ENCODE assay signal across 22 cellular contexts in the genomic region with DNA sequence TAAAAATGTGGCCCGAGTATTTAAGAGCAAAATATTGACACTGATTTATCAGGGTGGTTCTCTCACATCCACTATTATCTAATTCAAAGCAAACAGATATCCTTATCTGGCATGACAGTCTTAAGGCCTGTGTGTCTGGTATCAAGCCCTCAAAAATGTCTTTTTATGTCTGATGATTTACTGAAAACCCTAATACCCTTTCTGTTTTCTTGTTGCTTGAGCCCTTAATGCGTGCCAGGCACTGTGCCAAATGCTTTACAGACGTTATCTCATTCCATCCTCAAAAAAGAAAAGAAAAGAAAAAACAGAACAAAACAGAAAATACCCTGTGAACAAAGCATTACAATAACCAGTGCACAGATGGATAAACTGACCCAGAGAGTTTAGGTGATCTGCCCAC. TPM values are rescaled to one million over a fixed set of nuclear protein-coding genes. Genes with fewer than 3 reads are reported as not detected.
"Had no signal": no experiment of that assay in that cellular context is flagged by ENCODE, and none has a peak within 500 bp of the region (broad histone marks: within the 10 kb centered on the region; RNA-seq: fewer than 3 reads in every experiment).

No MANE protein-coding gene starts in this region.

- DNase-seq: activated CD4-positive, alpha-beta T cell treated with anti-CD3 and anti-CD28 coated beads, Interleukin-2, amount 50 U/mL, for 1 hour; activated CD8-positive, alpha-beta memory T cell treated with anti-CD3 and anti-CD28 coated beads, Interleukin-2, amount 50 U/mL, for 4 hours; activated effector memory CD4-positive, alpha-beta T cell treated with Interleukin-2 at 50 U/mL for 16 hours; activated naive CD4-positive, alpha-beta T cell treated with anti-CD3 and anti-CD28 coated beads, Interleukin-2, amount 50 U/mL, for 16 hours; activated T-cell treated with anti-CD3 and anti-CD28 coated beads, Interleukin-2, amount 50 U/mL, for 4 hours; effector CD8-positive, alpha-beta T cell; left cardiac atrium; mesenchymal stem cell; nucleus accumbens; stimulated activated CD4-positive, alpha-beta T cell treated with anti-CD3 and anti-CD28 coated beads, Interleukin-12 subunit alpha, Interleukin-12 subunit beta, amount 100 ng/mL, for 4 hours; stimulated activated CD4-positive, alpha-beta T cell treated with anti-CD3 and anti-CD28 coated beads, Interleukin-1b, Interleukin-23, amount 100 ng/mL, for 48 hours; stimulated activated naive CD8-positive, alpha-beta T cell treated with anti-CD3 and anti-CD28 coated beads, Interleukin-15, amount 100 ng/mL, for 72 hours; T-helper 1 cell; T-helper 9 cell had no signal

- H3K36me3 Mint-ChIP-seq: natural killer cell treated with Interleukin-12 subunit alpha and Interleukin-12 subunit beta and Interleukin-15 and Interleukin-18, amount 100 ng/mL, for 72 hours; type B pancreatic cell had no signal

- ATAC-seq: activated CD4-positive, CD25-positive, alpha-beta regulatory T cell treated with anti-CD3 and anti-CD28 coated beads, Interleukin-2, amount 50 U/mL, for 24 hours; activated T-cell treated with anti-CD3 and anti-CD28 coated beads, Interleukin-2, amount 50 U/mL, for 4 hours; natural killer cell treated with Interleukin-12 subunit alpha and Interleukin-12 subunit beta and Interleukin-15 and Interleukin-18, amount 100 ng/mL, for 72 hours; stimulated activated naive CD8-positive, alpha-beta T cell treated with anti-CD3 and anti-CD28 coated beads, Interleukin-15, amount 100 ng/mL, for 72 hours had no signal

- H3K27ac ChIP-seq: ascending aorta, esophagus muscularis mucosa, hepatocyte had no signal

- H3K36me3 ChIP-seq: ascending aorta, esophagus muscularis mucosa had no signal

- H3K27me3 ChIP-seq: ascending aorta, hepatocyte had no signal

- H3K4me3 ChIP-seq: ascending aorta, esophagus muscularis mucosa, hepatocyte had no signal

- H3K9me3 ChIP-seq: ascending aorta, esophagus muscularis mucosa had no signal

- H3K4me3 Mint-ChIP-seq: activated T-cell treated with anti-CD3 and anti-CD28 coated beads, Interleukin-2, amount 50 U/mL, for 4 hours; natural killer cell treated with Interleukin-12 subunit alpha and Interleukin-12 subunit beta and Interleukin-15 and Interleukin-18, amount 100 ng/mL, for 72 hours; stimulated activated naive CD8-positive, alpha-beta T cell treated with anti-CD3 and anti-CD28 coated beads, Interleukin-15, amount 100 ng/mL, for 72 hours; type B pancreatic cell had no signal

- H3K9me3 Mint-ChIP-seq: activated T-cell treated with anti-CD3 and anti-CD28 coated beads, Interleukin-2, amount 50 U/mL, for 4 hours; natural killer cell treated with Interleukin-12 subunit alpha and Interleukin-12 subunit beta and Interleukin-15 and Interleukin-18, amount 100 ng/mL, for 72 hours; stimulated activated naive CD8-positive, alpha-beta T cell treated with anti-CD3 and anti-CD28 coated beads, Interleukin-15, amount 100 ng/mL, for 72 hours; type B pancreatic cell had no signal

- H3K27ac Mint-ChIP-seq: natural killer cell treated with Interleukin-12 subunit alpha and Interleukin-12 subunit beta and Interleukin-15 and Interleukin-18, amount 100 ng/mL, for 72 hours; stimulated activated naive CD8-positive, alpha-beta T cell treated with anti-CD3 and anti-CD28 coated beads, Interleukin-15, amount 100 ng/mL, for 72 hours; type B pancreatic cell had no signal

- H3K4me1 Mint-ChIP-seq: stimulated activated naive CD8-positive, alpha-beta T cell treated with anti-CD3 and anti-CD28 coated beads, Interleukin-15, amount 100 ng/mL, for 72 hours had no signal

RNA-seq across cellular contexts. Expression of a gene that starts 15.7 kb away (rescaled TPM):
- total RNA-seq: ascending aorta, cerebellum, hepatocyte had no signal

RNA-seq across cellular contexts. Expression of a gene that starts 40.2 kb away (rescaled TPM):
- total RNA-seq: cerebellum, temporal lobe had no signal
